ENCODE assay signal across 7 cellular contexts in genomic region chr10:4770766-4771553, GRCh38. TPM values are rescaled to one million over a fixed set of nuclear protein-coding genes. Genes with fewer than 3 reads are reported as not detected.
DNase-seq lines count a peak whose midpoint lies in the region; ATAC-seq lines count a peak whose summit lies in the region.

No MANE protein-coding gene starts in this region.

- no peak overlapping the region for H3K4me3 ChIP-seq in skeletal muscle cell (ENCODE audit: low read depth, low read length)

- ATAC-seq in GM21367 (IDR thresholded peaks at IDR 0.05; ENCODE audit: unreplicated experiment), result no peak

- peak; percentile 64 for DNase-seq in HS-27A (ENCODE audit: low read depth)
- DNase-seq in SKM-1 (lab: John Stamatoyannopoulos, UW; ENCODE audit: unreplicated experiment), result peak; percentile 1
- peak; percentile 93 for DNase-seq in glomerular endothelial cell (ENCODE audit: extremely low read depth, low read depth, low spot score)
- DNase-seq in skeletal muscle cell (ENCODE audit: low read depth), result peak; percentile 90
- no peak for DNase-seq in activated gamma-delta T cell treated with Interleukin-2 at 50 U/mL for 16 hours
- no peak for DNase-seq in NCI-H146 (lab: John Stamatoyannopoulos, UW)

RNA-seq across cellular contexts. Expression of gene AKR1E2, which starts 55.0 kb away (rescaled TPM):
- total RNA-seq in glomerular endothelial cell, result 6.9 and 16.3 TPM in 2 replicates

Comparison
In these comparisons a context has a peak if more than half of its experiments do, and no peak if none do; other contexts are left out.
1. DNase-seq: peak in HS-27A (single experiment), SKM-1 (single experiment), glomerular endothelial cell (single experiment) and skeletal muscle cell (single experiment); none in activated gamma-delta T cell treated with Interleukin-2 at 50 U/mL for 16 hours (single experiment) and NCI-H146 (single experiment).